Comparison of ENCODE assay signal across 32 cellular contexts in genomic region chr3:162569314-162569713, GRCh38.
A peak's percentile ranks its signal among the peaks of the same experiment; 100 is the strongest.
DNase-seq lines count a peak whose midpoint lies in the region; ATAC-seq, FAIRE-seq and TF ChIP-seq lines count a peak whose summit lies in the region.
"Had no signal": no experiment of that assay in that cellular context is flagged by ENCODE, and none has a peak within 500 bp of the region (broad histone marks: within the 10 kb centered on the region; RNA-seq: fewer than 3 reads in every experiment).

No MANE protein-coding gene starts in this region.

- no peaks in the 10 kb centered on the region for H3K4me1 Mint-ChIP-seq in CD8-positive, alpha-beta memory T cell
- H3K4me1 Mint-ChIP-seq: activated naive CD8-positive, alpha-beta T cell treated with anti-CD3 and anti-CD28 coated beads for 36 hours; naive thymus-derived CD8-positive, alpha-beta T cell had no signal

- H3K36me3 ChIP-seq in upper lobe of right lung (no peaks in the 10 kb centered on the region), kidney (ENCODE audit: control insufficient read depth in 1 of 2, insufficient read depth in 2 of 2, low read length in 2 of 2) (no peaks in the 10 kb centered on the region)
- H3K36me3 ChIP-seq in CD8-positive, alpha-beta memory T cell (ENCODE audit: insufficient read depth, low read length): no peaks in the 10 kb centered on the region
- H3K36me3 ChIP-seq: cardiac muscle cell, gastrocnemius medialis, MG63, Peyer's patch, SJSA1, tibial nerve had no signal

- intact Hi-C loops in left colon (cut with DNase I, micrococcal nuclease) (no loop called here), upper lobe of right lung (cut with DNase I) (no loop called here), kidney (cut with DNase I) (no loop called here)

- H3K27ac ChIP-seq in upper lobe of right lung: no peak overlapping the region
- no peak overlapping the region for H3K27ac ChIP-seq in CD8-positive, alpha-beta memory T cell (ENCODE audit: low read depth, low read length)
- no peak overlapping the region for H3K27ac ChIP-seq in kidney (ENCODE audit: low read depth in 2 of 2, low read length in 2 of 2)
- H3K27ac ChIP-seq: cardiac muscle cell, coronary artery, gastrocnemius medialis, Peyer's patch, SJSA1, tibial nerve had no signal

- POLR2A ChIA-PET in CD8-positive, alpha-beta memory T cell (lab: Charles Lee): no interaction called here

- H3K27me3 ChIP-seq in upper lobe of right lung: no peaks in the 10 kb centered on the region
- H3K27me3 ChIP-seq in CD8-positive, alpha-beta memory T cell (ENCODE audit: insufficient read depth, low read length, poor library complexity, severe bottlenecking): no peaks in the 10 kb centered on the region
- H3K27me3 ChIP-seq: cardiac muscle cell, gastrocnemius medialis, MG63, Peyer's patch, SJSA1, tibial nerve had no signal

- ATAC-seq in left colon (peak; percentile 98), upper lobe of right lung (peak; percentile 75)
- ATAC-seq: activated CD8-positive, alpha-beta T cell treated with anti-CD3 and anti-CD28 coated beads for 36 hours; CD8-positive, alpha-beta T cell; effector memory CD8-positive, alpha-beta T cell; gastrocnemius medialis; left ventricle myocardium superior; naive thymus-derived CD8-positive, alpha-beta T cell had no signal

- no peaks in the 10 kb centered on the region for H3K4me1 ChIP-seq in upper lobe of right lung
- no peaks in the 10 kb centered on the region for H3K4me1 ChIP-seq in CD8-positive, alpha-beta memory T cell (ENCODE audit: insufficient read depth, low read length)
- H3K4me1 ChIP-seq in kidney (ENCODE audit: control insufficient read depth in 1 of 2, insufficient read depth in 1 of 2, low read depth in 1 of 2, low read length in 2 of 2): no peaks in the 10 kb centered on the region
- H3K4me1 ChIP-seq: gastrocnemius medialis, Peyer's patch, SJSA1, tibial nerve had no signal

- H3K36me3 Mint-ChIP-seq in CD8-positive, alpha-beta memory T cell: no peaks in the 10 kb centered on the region
- H3K36me3 Mint-ChIP-seq: activated naive CD8-positive, alpha-beta T cell treated with anti-CD3 and anti-CD28 coated beads for 36 hours; CD8-positive, alpha-beta T cell; naive thymus-derived CD8-positive, alpha-beta T cell had no signal

- no peak overlapping the region for H3K9ac ChIP-seq in kidney (ENCODE audit: low read length in 2 of 2)

- H3K4me3 Mint-ChIP-seq in CD8-positive, alpha-beta memory T cell: no peak overlapping the region
- H3K4me3 Mint-ChIP-seq: activated CD8-positive, alpha-beta T cell treated with anti-CD3 and anti-CD28 coated beads for 36 hours; activated naive CD8-positive, alpha-beta T cell treated with anti-CD3 and anti-CD28 coated beads for 36 hours; CD8-positive, alpha-beta T cell; effector memory CD8-positive, alpha-beta T cell; naive thymus-derived CD8-positive, alpha-beta T cell had no signal

- CTCF ChIA-PET in CD8-positive, alpha-beta memory T cell (lab: Charles Lee): no interaction called here

- peaks cover 2 to 28% (median 3%) of the 10 kb centered on the region in 5 donors for H3K9me3 Mint-ChIP-seq in CD8-positive, alpha-beta memory T cell

- FAIRE-seq in kidney (lab: Jason Lieb, UNC): no peak

- H3K27me3 Mint-ChIP-seq in CD8-positive, alpha-beta memory T cell: no peaks in the 10 kb centered on the region
- H3K27me3 Mint-ChIP-seq: activated CD8-positive, alpha-beta T cell treated with anti-CD3 and anti-CD28 coated beads for 36 hours; activated naive CD8-positive, alpha-beta T cell treated with anti-CD3 and anti-CD28 coated beads for 36 hours; effector memory CD8-positive, alpha-beta T cell; naive thymus-derived CD8-positive, alpha-beta T cell had no signal

- no peaks in the 10 kb centered on the region for H3K9me3 ChIP-seq in upper lobe of right lung
- no peaks in the 10 kb centered on the region for H3K9me3 ChIP-seq in CD8-positive, alpha-beta memory T cell (ENCODE audit: low read length)
- no peaks in the 10 kb centered on the region for H3K9me3 ChIP-seq in kidney (ENCODE audit: control insufficient read depth in 1 of 2, low read length in 2 of 2)
- H3K9me3 ChIP-seq: gastrocnemius medialis, MG63, Peyer's patch, SJSA1, tibial nerve had no signal

- H3K4me3 ChIP-seq in upper lobe of right lung (no peak overlapping the region), kidney (ENCODE audit: low read length in 2 of 2) (no peak overlapping the region)
- no peak overlapping the region for H3K4me3 ChIP-seq in CD8-positive, alpha-beta memory T cell (ENCODE audit: low read length)
- H3K4me3 ChIP-seq: cardiac muscle cell, coronary artery, gastrocnemius medialis, MG63, Peyer's patch, SJSA1, tibial nerve had no signal

- H3K27ac Mint-ChIP-seq in CD8-positive, alpha-beta memory T cell: no peak overlapping the region
- H3K27ac Mint-ChIP-seq: activated CD8-positive, alpha-beta T cell treated with anti-CD3 and anti-CD28 coated beads for 36 hours; activated naive CD8-positive, alpha-beta T cell treated with anti-CD3 and anti-CD28 coated beads for 36 hours; CD8-positive, alpha-beta T cell; effector memory CD8-positive, alpha-beta T cell had no signal

- TF ChIP-seq CTCF in upper lobe of right lung (IDR thresholded peaks at IDR 0.05) (no peak), kidney (IDR thresholded peaks at IDR 0.05; ENCODE audit: borderline replicate concordance, extremely low read depth, insufficient read depth) (no peak)

- DNase-seq in SIG-M5 treated with dmso at 0.1 percent for 504 hours (lab: John Stamatoyannopoulos, UW; ENCODE audit: unreplicated experiment): peak; percentile 10
- no peak for DNase-seq in SIG-M5 (lab: John Stamatoyannopoulos, UW)
- DNase-seq in NCI-H774 (lab: John Stamatoyannopoulos, UW): peak; percentile 57
- no peak for DNase-seq in left colon
- DNase-seq in upper lobe of right lung: no peak
- DNase-seq in CD8-positive, alpha-beta memory T cell: no peak
- DNase-seq in islet precursor cell: no peak
- DNase-seq in kidney: no peak
- DNase-seq: activated CD8-positive, alpha-beta T cell treated with anti-CD3 and anti-CD28 coated beads for 36 hours; activated naive CD8-positive, alpha-beta T cell treated with anti-CD3 and anti-CD28 coated beads for 36 hours; aorta; CD8-positive, alpha-beta T cell; DND-41; effector memory CD8-positive, alpha-beta T cell; gastrocnemius medialis; HCEC 1CT; hippocampal formation; KBM-7; left ventricle myocardium superior; MG63; midbrain; naive thymus-derived CD8-positive, alpha-beta T cell; NCI-H1436 treated with DMSO at 0.1 percent for 48 hours; NCI-H2107; NCI-H446 treated with DMSO at 0.1 percent for 48 hours; Peyer's patch; stimulated activated CD4-positive, alpha-beta T cell treated with anti-CD3 and anti-CD28 coated beads, Interleukin-2, amount 100 ng/mL, for 24 hours; T-helper 2 cell had no signal

Comparison
In these comparisons a context has a peak if more than half of its experiments do, and no peak if none do; other contexts are left out.
1. DNase-seq: peak in SIG-M5 treated with dmso at 0.1 percent for 504 hours (single experiment) and NCI-H774 (single experiment); none in SIG-M5 (single experiment), left colon (0 of 2), upper lobe of right lung (single experiment), CD8-positive, alpha-beta memory T cell (0 of 5), islet precursor cell (single experiment) and kidney (single experiment).